ENCODE assay signal across 1 cellular context in genomic region chr11:129803533-129803932, GRCh38.
TF ChIP-seq lines count a peak whose summit lies in the region.

No MANE protein-coding gene starts in this region.

TF ChIP-seq in H1, 55 proteins besides CTCF, POLR2A, EP300 and RAD21 (continued from another document):
- no peak for TF ChIP-seq MAX (IDR thresholded peaks at IDR 0.05)
- TF ChIP-seq MAFK (IDR thresholded peaks at IDR 0.05; ENCODE audit: low read depth, low read length) = no peak; the same call in 1 of the 2 replicates
- no peak for TF ChIP-seq CEBPB (IDR thresholded peaks at IDR 0.05; ENCODE audit: low read depth, low read length)
- no peak for TF ChIP-seq CBX8 (IDR thresholded peaks at IDR 0.05; ENCODE audit: borderline replicate concordance, low read depth, low read length)
